Comparison of ENCODE assay signal across 8 cellular contexts in genomic region chr3:33114622-33115023, GRCh38. TPM values are rescaled to one million over a fixed set of nuclear protein-coding genes. Genes with fewer than 3 reads are reported as not detected.
A peak's percentile ranks its signal among the peaks of the same experiment; 100 is the strongest.
DNase-seq lines count a peak whose midpoint lies in the region; ATAC-seq and TF ChIP-seq lines count a peak whose summit lies in the region.

No MANE protein-coding gene starts in this region.

- H3K4me1 Mint-ChIP-seq in glutamatergic neuron (ENCODE audit: low read depth, unreplicated experiment), result peaks cover 6% of the 10 kb centered on the region

- peak; percentile 1 for ATAC-seq in GM21526 (IDR thresholded peaks at IDR 0.05; ENCODE audit: low FRiP score, unreplicated experiment)
- ATAC-seq in HG03521 (IDR thresholded peaks at IDR 0.05; ENCODE audit: unreplicated experiment), result no peak

- peak overlapping the region; percentile 83 for H3K4me3 Mint-ChIP-seq in glutamatergic neuron (ENCODE audit: unreplicated experiment)

- H3K27me3 ChIP-seq in WERI-Rb-1 (ENCODE audit: insufficient read depth, low read depth, severe bottlenecking) (no peaks in the 10 kb centered on the region), skeletal muscle tissue (ENCODE audit: control insufficient read depth in 3 of 3, insufficient read depth in 3 of 3, low read length in 3 of 3) (no peaks in the 10 kb centered on the region)

- no peaks in the 10 kb centered on the region for H3K9me3 Mint-ChIP-seq in glutamatergic neuron (ENCODE audit: unreplicated experiment)

- H3K36me3 Mint-ChIP-seq in glutamatergic neuron (ENCODE audit: unreplicated experiment), result no peaks in the 10 kb centered on the region

- H3K4me3 ChIP-seq in WERI-Rb-1 (ENCODE audit: low read depth, low read length), result peak overlapping the region; percentile 78
- H3K4me3 ChIP-seq in skeletal muscle tissue (ENCODE audit: low read length in 3 of 3), result peak overlapping the region; percentile 79 to 98 (median 92)

- no peak for TF ChIP-seq CTCF in WERI-Rb-1 (IDR thresholded peaks at IDR 0.05; ENCODE audit: low read depth, low read length)
- TF ChIP-seq CTCF in glutamatergic neuron (IDR thresholded peaks at IDR 0.05; ENCODE audit: partially characterized antibody, unreplicated experiment), result no peak

- peak overlapping the region; percentile 48 for H3K27ac Mint-ChIP-seq in glutamatergic neuron (ENCODE audit: unreplicated experiment)

- peaks cover 9 to 12% (median 11%) of the 10 kb centered on the region in 3 donors for H3K4me1 ChIP-seq in skeletal muscle tissue (ENCODE audit: control insufficient read depth in 3 of 3, insufficient read depth in 3 of 3, low read length in 3 of 3)

- H3K9ac ChIP-seq in skeletal muscle tissue (ENCODE audit: low read depth in 1 of 3, low read length in 3 of 3), result peak overlapping the region; percentile 64 to 96 (median 91)

- H3K9me3 ChIP-seq in WERI-Rb-1 (ENCODE audit: severe bottlenecking), result no peaks in the 10 kb centered on the region
- H3K9me3 ChIP-seq in skeletal muscle tissue (ENCODE audit: control insufficient read depth in 3 of 3, low read length in 3 of 3), result peaks cover 0 to 1% (median 0%) of the 10 kb centered on the region in 3 donors

- H3K27ac ChIP-seq in WERI-Rb-1 (no peak overlapping the region; the same call in 1 of the 2 replicates), skeletal muscle tissue (ENCODE audit: low read depth, low read length) (peak overlapping the region; percentile 91)

- H3K27me3 Mint-ChIP-seq in glutamatergic neuron (ENCODE audit: unreplicated experiment), result peaks cover 5% of the 10 kb centered on the region

- no peak for DNase-seq in WERI-Rb-1
- no peak for DNase-seq in glutamatergic neuron
- no peak for DNase-seq in NCI-H748 (lab: John Stamatoyannopoulos, UW; ENCODE audit: unreplicated experiment)
- DNase-seq in SHP77 (lab: John Stamatoyannopoulos, UW), result no peak
- DNase-seq in amniotic stem cell (lab: John Stamatoyannopoulos, UW), result no peak

- peaks cover 6% of the 10 kb centered on the region for H3K36me3 ChIP-seq in WERI-Rb-1
- no peaks in the 10 kb centered on the region for H3K36me3 ChIP-seq in skeletal muscle tissue (ENCODE audit: control insufficient read depth in 3 of 3, insufficient read depth in 3 of 3, low read length in 3 of 3)

RNA-seq across cellular contexts. Expression of gene CRTAP, which starts 0.8 kb away (rescaled TPM):
- total RNA-seq in glutamatergic neuron (ENCODE audit: unreplicated experiment) (43.2 TPM), skeletal muscle tissue (32.9 TPM)

RNA-seq across cellular contexts. Expression of gene GLB1, which starts 17.7 kb away (rescaled TPM):
- 33.0 TPM for total RNA-seq in glutamatergic neuron (ENCODE audit: unreplicated experiment)
- 12.0 TPM for total RNA-seq in skeletal muscle tissue

RNA-seq across cellular contexts. Expression of gene TMPPE, which starts 17.7 kb away (rescaled TPM):
- total RNA-seq in glutamatergic neuron (ENCODE audit: unreplicated experiment) (7.7 TPM), skeletal muscle tissue (2.1 TPM)
